Comparison of ENCODE assay signal across 1 cellular context in the genomic region with DNA sequence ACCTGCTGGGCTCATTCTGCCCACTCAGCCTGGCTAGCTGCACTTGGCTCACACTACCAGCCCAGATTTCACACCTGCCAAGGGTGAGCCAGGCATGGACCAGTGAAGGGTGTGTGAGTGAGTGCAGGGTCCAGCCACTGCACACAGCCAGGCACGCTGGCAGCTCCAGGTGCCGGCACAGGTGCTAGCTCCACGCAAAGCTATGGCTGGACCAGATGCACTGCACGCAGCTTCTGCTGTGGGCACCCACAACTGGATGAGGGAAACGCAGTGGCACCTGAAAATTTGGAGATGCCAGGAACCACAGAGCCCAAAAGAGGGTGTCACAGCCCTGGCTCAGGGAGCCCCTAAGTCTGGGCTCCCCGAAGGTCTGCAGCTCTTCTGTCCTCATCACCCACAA.
TF ChIP-seq lines count a peak whose summit lies in the region.

No MANE protein-coding gene starts in this region.

TF ChIP-seq in IMR-90, 13 proteins besides CTCF, POLR2A, EP300 and RAD21:
- TF ChIP-seq RFX5 (IDR thresholded peaks at IDR 0.05; ENCODE audit: low read depth, low read length) (no peak), NFE2L2 (IDR thresholded peaks at IDR 0.05; ENCODE audit: low read depth, low read length) (no peak), CHD1 (IDR thresholded peaks at IDR 0.05; ENCODE audit: low read depth, low read length) (no peak), FOS (IDR thresholded peaks at IDR 0.05; ENCODE audit: low read depth, low read length) (no peak), SMC3 (IDR thresholded peaks at IDR 0.05; ENCODE audit: low read depth, low read length) (no peak), CEBPB (IDR thresholded peaks at IDR 0.05; ENCODE audit: low read depth, low read length) (no peak), MAZ (IDR thresholded peaks at IDR 0.05; ENCODE audit: borderline replicate concordance, low read depth, low read length) (no peak), BHLHE40 (IDR thresholded peaks at IDR 0.05; ENCODE audit: low read depth, low read length) (no peak), RCOR1 (IDR thresholded peaks at IDR 0.05; ENCODE audit: insufficient replicate concordance, low read length) (no peak)
- TF ChIP-seq, protein P1, sequence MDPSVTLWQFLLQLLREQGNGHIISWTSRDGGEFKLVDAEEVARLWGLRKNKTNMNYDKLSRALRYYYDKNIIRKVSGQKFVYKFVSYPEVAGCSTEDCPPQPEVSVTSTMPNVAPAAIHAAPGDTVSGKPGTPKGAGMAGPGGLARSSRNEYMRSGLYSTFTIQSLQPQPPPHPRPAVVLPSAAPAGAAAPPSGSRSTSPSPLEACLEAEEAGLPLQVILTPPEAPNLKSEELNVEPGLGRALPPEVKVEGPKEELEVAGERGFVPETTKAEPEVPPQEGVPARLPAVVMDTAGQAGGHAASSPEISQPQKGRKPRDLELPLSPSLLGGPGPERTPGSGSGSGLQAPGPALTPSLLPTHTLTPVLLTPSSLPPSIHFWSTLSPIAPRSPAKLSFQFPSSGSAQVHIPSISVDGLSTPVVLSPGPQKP (IDR thresholded peaks at IDR 0.05; ENCODE audit: borderline replicate concordance, low read depth, low read length): no peak
- TF ChIP-seq, protein P2, sequence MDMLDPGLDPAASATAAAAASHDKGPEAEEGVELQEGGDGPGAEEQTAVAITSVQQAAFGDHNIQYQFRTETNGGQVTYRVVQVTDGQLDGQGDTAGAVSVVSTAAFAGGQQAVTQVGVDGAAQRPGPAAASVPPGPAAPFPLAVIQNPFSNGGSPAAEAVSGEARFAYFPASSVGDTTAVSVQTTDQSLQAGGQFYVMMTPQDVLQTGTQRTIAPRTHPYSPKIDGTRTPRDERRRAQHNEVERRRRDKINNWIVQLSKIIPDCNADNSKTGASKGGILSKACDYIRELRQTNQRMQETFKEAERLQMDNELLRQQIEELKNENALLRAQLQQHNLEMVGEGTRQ (IDR thresholded peaks at IDR 0.05; ENCODE audit: low read depth, low read length): no peak
